ENCODE assay signal across 28 cellular contexts in the genomic region with DNA sequence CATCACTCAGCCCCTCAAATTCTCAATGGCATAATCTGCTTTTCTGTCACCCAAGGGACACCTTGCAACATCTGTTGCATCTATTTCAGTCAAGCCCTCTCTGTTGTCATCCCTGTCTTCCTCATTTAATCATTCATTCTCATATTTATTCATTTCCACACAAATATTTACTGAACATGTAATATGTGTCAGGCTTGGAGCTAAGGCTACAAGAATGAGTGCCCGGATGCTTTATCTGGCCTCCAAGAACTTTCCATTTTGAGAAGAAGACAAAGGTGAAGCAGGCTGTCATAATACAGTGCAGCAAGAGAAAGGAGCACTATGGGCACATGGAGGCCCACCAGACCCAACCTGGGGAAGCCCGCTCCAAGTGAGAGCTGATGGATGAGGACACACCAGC. TPM values are rescaled to one million over a fixed set of nuclear protein-coding genes. Genes with fewer than 3 reads are reported as not detected.
"Had no signal": no experiment of that assay in that cellular context is flagged by ENCODE, and none has a peak within 500 bp of the region (broad histone marks: within the 10 kb centered on the region; RNA-seq: fewer than 3 reads in every experiment).

No MANE protein-coding gene starts in this region.

- ATAC-seq: activated CD8-positive, alpha-beta memory T cell treated with anti-CD3 and anti-CD28 coated beads, Interleukin-2, amount 10 ng/mL, durations not matched to agents 7 days and 5 days; SK-N-SH treated with all-trans-retinoic acid at 6 μM for 48 hours; WTC11 had no signal

- H3K27ac Mint-ChIP-seq: activated CD8-positive, alpha-beta memory T cell treated with anti-CD3 and anti-CD28 coated beads, Interleukin-2, amount 10 ng/mL, durations not matched to agents 7 days and 5 days; activated naive CD4-positive, alpha-beta T cell treated with anti-CD3 and anti-CD28 coated beads, Interleukin-2, amount 10 ng/mL, durations not matched to agents 7 days and 5 days; activated naive CD8-positive, alpha-beta T cell treated with anti-CD3 and anti-CD28 coated beads for 36 hours; activated T-helper 2 cell treated with anti-CD3 and anti-CD28 coated beads, Interferon-gamma antibody, Interleukin-2, Interleukin-4, amounts not matched to agents 10 μg/mL and 5 μg/mL and 100 μg/mL, durations not matched to agents 14 hours and 24 hours and 36 hours; IgD-negative memory B cell; WTC11 had no signal

- H3K9ac ChIP-seq: KMS-11 had no signal

- H3K27ac ChIP-seq: KMS-11, SJSA1 had no signal

- H3K9me3 Mint-ChIP-seq: activated naive CD4-positive, alpha-beta T cell treated with anti-CD3 and anti-CD28 coated beads, Interleukin-2, amount 10 ng/mL, durations not matched to agents 7 days and 5 days; activated T-cell treated with anti-CD3 and anti-CD28 coated beads, Interleukin-2, amount 50 U/mL, for 4 hours; activated T-helper 2 cell treated with anti-CD3 and anti-CD28 coated beads, Interferon-gamma antibody, Interleukin-2, Interleukin-4, amounts not matched to agents 10 μg/mL and 5 μg/mL and 100 μg/mL, durations not matched to agents 14 hours and 24 hours and 36 hours; IgD-negative memory B cell; WTC11 had no signal

- DNase-seq: activated CD4-positive, alpha-beta T cell treated with anti-CD3 and anti-CD28 coated beads, Interleukin-2, amount 50 U/mL, for 1 hour; activated CD4-positive, CD25-positive, alpha-beta regulatory T cell treated with anti-CD3 and anti-CD28 coated beads, Interleukin-2, amount 50 U/mL, for 72 hours; activated CD8-positive, alpha-beta memory T cell treated with anti-CD3 and anti-CD28 coated beads, Interleukin-2, amount 10 ng/mL, durations not matched to agents 7 days and 5 days; activated gamma-delta T cell treated with Interleukin-2 at 50 U/mL for 16 hours; activated naive CD4-positive, alpha-beta T cell treated with anti-CD3 and anti-CD28 coated beads, Interleukin-2, amount 10 ng/mL, durations not matched to agents 7 days and 5 days; activated naive CD8-positive, alpha-beta T cell treated with anti-CD3 and anti-CD28 coated beads for 36 hours; activated T-cell treated with anti-CD3 and anti-CD28 coated beads, Interleukin-2, amount 50 U/mL, for 4 hours; cerebellar nuclear complex; NCI-H1092 treated with DMSO at 0.1 percent for 48 hours; NCI-H1436; NCI-H1694 treated with DMSO at 0.1 percent for 48 hours; NCI-H2029 treated with DMSO at 0.1 percent for 48 hours; NCI-H345; NCI-H510A; NCI-H526 treated with DMSO at 0.1 percent for 48 hours; NCI-H82; SHP77; SW 1271; T-helper 9 cell had no signal

- H3K9me3 ChIP-seq: SJSA1 had no signal

- H3K4me3 Mint-ChIP-seq: activated CD8-positive, alpha-beta memory T cell treated with anti-CD3 and anti-CD28 coated beads, Interleukin-2, amount 10 ng/mL, durations not matched to agents 7 days and 5 days; activated naive CD4-positive, alpha-beta T cell treated with anti-CD3 and anti-CD28 coated beads, Interleukin-2, amount 10 ng/mL, durations not matched to agents 7 days and 5 days; activated naive CD8-positive, alpha-beta T cell treated with anti-CD3 and anti-CD28 coated beads for 36 hours; activated T-cell treated with anti-CD3 and anti-CD28 coated beads, Interleukin-2, amount 50 U/mL, for 4 hours; IgD-negative memory B cell; WTC11 had no signal

- H3K4me1 ChIP-seq: SJSA1 had no signal

- H3K27me3 ChIP-seq: SJSA1 had no signal

- H3K4me2 ChIP-seq: KMS-11 had no signal

- H3K27me3 Mint-ChIP-seq: activated CD8-positive, alpha-beta memory T cell treated with anti-CD3 and anti-CD28 coated beads, Interleukin-2, amount 10 ng/mL, durations not matched to agents 7 days and 5 days; activated naive CD4-positive, alpha-beta T cell treated with anti-CD3 and anti-CD28 coated beads, Interleukin-2, amount 10 ng/mL, durations not matched to agents 7 days and 5 days; activated naive CD8-positive, alpha-beta T cell treated with anti-CD3 and anti-CD28 coated beads for 36 hours had no signal

- H3K36me3 Mint-ChIP-seq: IgD-negative memory B cell, WTC11 had no signal

- H3K4me3 ChIP-seq: SJSA1 had no signal

- H3K4me1 Mint-ChIP-seq: WTC11 had no signal

- H3K36me3 ChIP-seq: SJSA1 had no signal

RNA-seq across cellular contexts. Expression of gene IL18RAP, which starts 15.6 kb away (rescaled TPM):
- total RNA-seq: MCF 10A, PC-3, SJSA1, WTC11 had no signal

RNA-seq across cellular contexts. Expression of gene SLC9A4, which starts 34.4 kb away (rescaled TPM):
- total RNA-seq: activated naive CD8-positive, alpha-beta T cell treated with anti-CD3 and anti-CD28 coated beads for 36 hours; cardiac septum; SJSA1 had no signal
- polyA plus RNA-seq: IgD-negative memory B cell had no signal
